ENCODE assay signal across 8 cellular contexts in the genomic region with DNA sequence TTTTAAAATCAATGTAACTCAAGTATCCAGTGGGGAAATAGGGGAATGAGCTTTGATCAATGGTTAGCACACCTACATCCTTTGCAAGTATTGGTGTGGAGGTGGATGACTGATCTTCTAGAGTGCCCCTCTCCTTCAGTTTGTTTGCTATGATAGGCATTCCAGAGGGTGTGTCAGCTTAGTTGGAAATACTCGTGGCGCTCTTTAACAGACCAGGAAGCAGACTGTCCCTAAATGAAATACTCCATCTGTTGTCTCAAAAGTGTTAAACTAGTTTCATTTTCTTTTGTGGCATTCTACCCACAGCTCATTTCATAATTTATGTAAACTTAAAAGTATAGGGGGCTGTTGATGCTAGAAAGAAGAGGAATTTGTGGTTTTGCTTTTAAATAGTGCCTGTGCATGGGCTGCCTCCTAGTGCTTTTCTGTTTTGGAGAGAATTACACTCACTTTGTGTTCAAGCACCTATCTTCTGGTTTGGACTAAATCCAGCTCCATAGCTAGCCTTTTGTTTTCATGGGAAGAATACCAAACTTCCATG.
DNase-seq lines count a peak whose midpoint lies in the region; ATAC-seq and TF ChIP-seq lines count a peak whose summit lies in the region.

No MANE protein-coding gene starts in this region.

- H3K4me1 ChIP-seq in heart right ventricle: peaks cover 10 to 41% (median 28%) of the 10 kb centered on the region in 9 donors
- peaks cover 14% of the 10 kb centered on the region for H3K4me1 ChIP-seq in stomach smooth muscle (ENCODE audit: control insufficient read depth, insufficient read depth, low read length)

- intact Hi-C loops in heart right ventricle (cut with DNase I): loop anchor here in 2 of 10 donors (5.0 to 10.0 kb wide), 2 partner anchors 45 to 93 kb away; no protein-coding TSS in a partner anchor

- H3K27me3 ChIP-seq in heart right ventricle (no peaks in the 10 kb centered on the region), stomach smooth muscle (ENCODE audit: control insufficient read depth in 1 of 2, insufficient read depth in 2 of 2, low read length in 2 of 2) (no peaks in the 10 kb centered on the region), WERI-Rb-1 (ENCODE audit: insufficient read depth, low read depth, severe bottlenecking) (no peaks in the 10 kb centered on the region)

- H3K4me3 ChIP-seq in heart right ventricle: peak overlapping the region in 5 of 10 donors; percentile 5 to 33 (median 21)
- peak overlapping the region in 1 of 2 donors; percentile 24 for H3K4me3 ChIP-seq in stomach smooth muscle (ENCODE audit: low read length in 2 of 2)
- no peak overlapping the region for H3K4me3 ChIP-seq in WERI-Rb-1 (ENCODE audit: low read depth, low read length)

- H3K9ac ChIP-seq in stomach smooth muscle (ENCODE audit: low read length in 2 of 2): peak overlapping the region in 1 of 2 donors; percentile 21

- 16 to 17% methylated on average over 2 of the region's 2 CpGs for WGBS in heart right ventricle, 2 donors

- H3K9me3 ChIP-seq in heart right ventricle (no peaks in the 10 kb centered on the region), stomach smooth muscle (ENCODE audit: control insufficient read depth in 2 of 2, low read length in 2 of 2) (no peaks in the 10 kb centered on the region), WERI-Rb-1 (ENCODE audit: severe bottlenecking) (no peaks in the 10 kb centered on the region)

- H3K36me3 ChIP-seq in heart right ventricle: no peaks in the 10 kb centered on the region
- no peaks in the 10 kb centered on the region for H3K36me3 ChIP-seq in stomach smooth muscle (ENCODE audit: control insufficient read depth in 2 of 2, insufficient read depth in 2 of 2, low read length in 2 of 2)
- H3K36me3 ChIP-seq in WERI-Rb-1: no peaks in the 10 kb centered on the region

- TF ChIP-seq CTCF in VCaP (conservative IDR thresholded peaks at IDR 0.05) (no peak), heart right ventricle (IDR thresholded peaks at IDR 0.05) (peak in 3 of 9 donors; percentile 19 to 22 (median 21)), WERI-Rb-1 (IDR thresholded peaks at IDR 0.05; ENCODE audit: low read depth, low read length) (no peak)

- peak overlapping the region; percentile 53 for H3K27ac ChIP-seq in VCaP
- peak overlapping the region in 7 of 10 donors; percentile 8 to 63 (median 35) for H3K27ac ChIP-seq in heart right ventricle
- H3K27ac ChIP-seq in stomach smooth muscle (ENCODE audit: low read length): peak overlapping the region; percentile 13
- no peak overlapping the region for H3K27ac ChIP-seq in WERI-Rb-1

- ATAC-seq in GM19463 (IDR thresholded peaks at IDR 0.05; ENCODE audit: unreplicated experiment) (peak; percentile 69), HG03558 (IDR thresholded peaks at IDR 0.05; ENCODE audit: extremely low read depth, unreplicated experiment) (peak; percentile 75), heart right ventricle (peak in 7 of 8 donors; percentile 48 to 75 (median 66)), HG03025 (IDR thresholded peaks at IDR 0.05; ENCODE audit: low FRiP score, unreplicated experiment) (no peak)

- peak; percentile 83 for DNase-seq in DMS79 treated with DMSO at 0.1 percent for 48 hours (lab: John Stamatoyannopoulos, UW)
- no peak for DNase-seq in heart right ventricle
- DNase-seq in WERI-Rb-1: no peak
